Comparison of ENCODE assay signal across 1 cellular context in genomic region chr2:160431441-160431840, GRCh38.
TF ChIP-seq lines count a peak whose summit lies in the region.

No MANE protein-coding gene starts in this region.

TF ChIP-seq in GM12878, 131 proteins besides CTCF, POLR2A, EP300 and RAD21:
- TF ChIP-seq MEF2B (IDR thresholded peaks at IDR 0.05; ENCODE audit: partially characterized antibody, poor library complexity, severe bottlenecking) (no peak), SPI1 (IDR thresholded peaks at IDR 0.05; ENCODE audit: borderline replicate concordance, insufficient read depth, low read depth, low read length) (peak; percentile 64; the same call in 1 of the 2 replicates), CHD2 (IDR thresholded peaks at IDR 0.05; ENCODE audit: borderline replicate concordance, low read depth, low read length) (no peak), RCOR1 (conservative IDR thresholded peaks at IDR 0.05; ENCODE audit: low read depth, low read length) (no peak)
